17 cellular contexts compared by ENCODE assay signal in the genomic region with DNA sequence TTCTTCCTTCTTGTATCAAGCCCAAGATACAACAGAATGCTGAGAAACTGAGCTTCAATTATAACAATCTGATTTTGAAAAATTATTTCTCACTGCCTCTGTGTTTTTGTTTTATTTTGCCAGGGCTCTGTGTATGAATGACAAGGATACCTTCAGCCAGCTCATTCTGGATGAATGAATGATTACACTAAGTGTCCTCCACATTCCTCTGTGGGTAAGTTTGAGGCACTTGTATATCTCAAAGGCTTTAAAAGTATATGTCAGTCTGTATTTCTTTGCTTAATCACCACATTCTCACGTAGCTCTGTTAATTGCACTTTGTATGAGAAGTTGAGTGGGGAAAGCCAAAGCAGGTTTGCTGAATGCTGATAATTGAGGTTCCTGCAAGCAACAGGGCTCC.
A peak's percentile ranks its signal among the peaks of the same experiment; 100 is the strongest.
DNase-seq lines count a peak whose midpoint lies in the region; ATAC-seq and TF ChIP-seq lines count a peak whose summit lies in the region.
"Had no signal": no experiment of that assay in that cellular context is flagged by ENCODE, and none has a peak within 500 bp of the region (broad histone marks: within the 10 kb centered on the region; RNA-seq: fewer than 3 reads in every experiment).

No MANE protein-coding gene starts in this region.

- H3K4me1 ChIP-seq in ACC112 (ENCODE audit: control insufficient read depth, insufficient read depth, low read length, unreplicated experiment) (peaks cover 26% of the 10 kb centered on the region), IMR-90 (ENCODE audit: control insufficient read depth, insufficient read depth, low read length) (peaks cover 4% of the 10 kb centered on the region)

- dilution Hi-C loops in IMR-90 (cut with HindIII; ENCODE audit: low sequenced_read_pairs, unreplicated experiment): no loop called here

- H3K36me3 ChIP-seq in ACC112 (ENCODE audit: insufficient read depth, low read length): no peaks in the 10 kb centered on the region
- peaks cover 2% of the 10 kb centered on the region; the same call in 1 of the 2 replicates for H3K36me3 ChIP-seq in IMR-90 (ENCODE audit: control insufficient read depth, insufficient read depth, low read length)
- H3K36me3 ChIP-seq: HAP-1 had no signal

- no peak overlapping the region for H3K9ac ChIP-seq in IMR-90 (ENCODE audit: low read depth, low read length)

- TF ChIP-seq CTCF in IMR-90 (conservative IDR thresholded peaks at IDR 0.05; ENCODE audit: low read depth, low read length): no peak

- peaks cover 20% of the 10 kb centered on the region for H3K9me1 ChIP-seq in IMR-90 (ENCODE audit: insufficient read depth, low read length)

- H3K27ac ChIP-seq in ACC112 (ENCODE audit: low read depth, low read length): 0 out of 2 replicates have a peak overlapping the region, but pooled peaks have one; percentile 19
- H3K27ac ChIP-seq in IMR-90 (ENCODE audit: insufficient read depth, low read length): no peak overlapping the region

- BruUV-seq in IMR-90 (replicated peaks; lab: Mats Ljungman, UMichigan): no TSS peak

- H3K14ac ChIP-seq in IMR-90 (replicated peaks; ENCODE audit: low read depth, low read length): 0 out of 2 replicates have a peak overlapping the region, but pooled peaks have one; percentile 16

- no peak overlapping the region for H2AK5ac ChIP-seq in IMR-90 (ENCODE audit: low read depth, low read length)

- no peak overlapping the region for H2AK9ac ChIP-seq in IMR-90 (replicated peaks; ENCODE audit: low read depth, low read length, poor library complexity)

- peak; percentile 77 for ATAC-seq in IMR-90 (ENCODE audit: low read depth)
- ATAC-seq: GM23338, Right ventricle myocardium inferior had no signal

- H2AFZ ChIP-seq in ACC112 (ENCODE audit: low read length, unreplicated experiment) (no peak overlapping the region), IMR-90 (replicated peaks; ENCODE audit: low read length, poor library complexity) (no peak overlapping the region)
- H2AFZ ChIP-seq: GM23338 had no signal

- CTCF ChIA-PET in IMR-90 (lab: Yijun Ruan, JAX): no interaction called here

- H3K23ac ChIP-seq in IMR-90 (ENCODE audit: low read depth, low read length): 0 out of 2 replicates have a peak overlapping the region, but pooled peaks have one; percentile 42

- no peak overlapping the region for H3K56ac ChIP-seq in IMR-90 (ENCODE audit: extremely low read depth, insufficient read depth, low read length)

- intact Hi-C loops in IMR-90 (cut with micrococcal nuclease): no loop called here

- DNase-seq in IMR-90 (no peak), amniotic epithelial cell (ENCODE audit: low read depth) (peak; percentile 45), kidney tubule cell (ENCODE audit: low spot score) (peak; percentile 70), NCI-H1930 (lab: John Stamatoyannopoulos, UW) (no peak), SW 1271 (lab: John Stamatoyannopoulos, UW) (no peak), amniotic stem cell (lab: John Stamatoyannopoulos, UW) (no peak)
- no peak for DNase-seq in effector CD4-positive, alpha-beta T cell
- DNase-seq: NCI-H1092 treated with DMSO at 0.1 percent for 48 hours, NCI-H146, NCI-H2081, NCI-H2171, NCI-H526, OCI-M1 had no signal

- H3K79me1 ChIP-seq in IMR-90 (ENCODE audit: low read depth in 1 of 2, low read length in 2 of 2): peaks cover 0 to 6% of the 10 kb centered on the region in 2 experiments; a peak in 2 of 4 replicates

- TF ChIP-seq RAD21 in IMR-90 (IDR thresholded peaks at IDR 0.05; ENCODE audit: low read length): no peak

- H2BK120ac ChIP-seq in IMR-90 (ENCODE audit: low read depth, low read length): no peak overlapping the region; the same call in 1 of the 2 replicates

- H4K8ac ChIP-seq in IMR-90 (ENCODE audit: low read depth in 2 of 2, low read length in 2 of 2): no peak overlapping the region

- no peak overlapping the region for H4K5ac ChIP-seq in IMR-90 (ENCODE audit: low read depth, low read length)

- in situ Hi-C loops in IMR-90 (cut with MboI; ENCODE audit: low sequenced_read_pairs): no loop called here

- H3K18ac ChIP-seq in IMR-90 (ENCODE audit: low read depth, low read length): no peak overlapping the region

- no peak overlapping the region for H2BK5ac ChIP-seq in IMR-90 (ENCODE audit: low read depth, low read length, poor library complexity, severe bottlenecking)

- no peaks in the 10 kb centered on the region for H3K27me3 ChIP-seq in ACC112 (ENCODE audit: insufficient read depth, low read length)
- H3K27me3 ChIP-seq in IMR-90 (ENCODE audit: control insufficient read depth, insufficient read depth, low read length): no peaks in the 10 kb centered on the region

- no peaks in the 10 kb centered on the region for H3K79me2 ChIP-seq in ACC112 (ENCODE audit: control insufficient read depth, insufficient read depth, low read length, unreplicated experiment)

- no peak overlapping the region for H3K4me2 ChIP-seq in IMR-90 (ENCODE audit: low read depth, low read length)
- H3K4me2 ChIP-seq: GM23338 had no signal

- H3K4ac ChIP-seq in IMR-90 (ENCODE audit: low read depth, low read length): peak overlapping the region; percentile 32; the same call in 1 of the 2 replicates

- no peak overlapping the region for H2BK20ac ChIP-seq in IMR-90 (ENCODE audit: low read depth, low read length)

- H3K4me3 ChIP-seq in ACC112 (ENCODE audit: low read depth, low read length): no peak overlapping the region
- H3K4me3 ChIP-seq in IMR-90 (ENCODE audit: insufficient read depth, low read depth, low read length): no peak overlapping the region
- H3K4me3 ChIP-seq: GM23338, HAP-1 had no signal

- no peak overlapping the region for H2BK15ac ChIP-seq in IMR-90 (ENCODE audit: low read depth, low read length)

- TF ChIP-seq POLR2A in IMR-90 (IDR thresholded peaks at IDR 0.05; ENCODE audit: low read depth, low read length): no peak

- POLR2A ChIA-PET in IMR-90 (lab: Charles Lee; ENCODE audit: unreplicated experiment): no interaction called here

- H3K9me3 ChIP-seq in IMR-90 (ENCODE audit: control insufficient read depth, insufficient read depth, low read length): no peaks in the 10 kb centered on the region
- H3K9me3 ChIP-seq: HAP-1 had no signal

- no peak overlapping the region for H4K91ac ChIP-seq in IMR-90 (ENCODE audit: insufficient read depth, low read depth, low read length)

- no CpG with 5 or more reads among the region's 1 CpG for WGBS in IMR-90 (ENCODE audit: extremely low coverage in 2 of 2, insufficient read length in 1 of 2), 2 experiments

- H4K20me1 ChIP-seq in IMR-90 (ENCODE audit: insufficient read depth, low read length): no peaks in the 10 kb centered on the region

TF ChIP-seq in IMR-90, 13 proteins besides CTCF, POLR2A, EP300 and RAD21:
- TF ChIP-seq MAZ (IDR thresholded peaks at IDR 0.05; ENCODE audit: borderline replicate concordance, low read depth, low read length) (no peak), SMC3 (IDR thresholded peaks at IDR 0.05; ENCODE audit: low read depth, low read length) (no peak), CEBPB (IDR thresholded peaks at IDR 0.05; ENCODE audit: low read depth, low read length) (no peak)

Comparison
In these comparisons a context has a peak if more than half of its experiments do, and no peak if none do; other contexts are left out.
1. DNase-seq: peak in amniotic epithelial cell (single experiment) and kidney tubule cell (single experiment); none in IMR-90 (single experiment), NCI-H1930 (0 of 2), SW 1271 (0 of 2), amniotic stem cell (single experiment) and effector CD4-positive, alpha-beta T cell (single experiment).